Comparison of ENCODE assay signal across 1 cellular context in the genomic region with DNA sequence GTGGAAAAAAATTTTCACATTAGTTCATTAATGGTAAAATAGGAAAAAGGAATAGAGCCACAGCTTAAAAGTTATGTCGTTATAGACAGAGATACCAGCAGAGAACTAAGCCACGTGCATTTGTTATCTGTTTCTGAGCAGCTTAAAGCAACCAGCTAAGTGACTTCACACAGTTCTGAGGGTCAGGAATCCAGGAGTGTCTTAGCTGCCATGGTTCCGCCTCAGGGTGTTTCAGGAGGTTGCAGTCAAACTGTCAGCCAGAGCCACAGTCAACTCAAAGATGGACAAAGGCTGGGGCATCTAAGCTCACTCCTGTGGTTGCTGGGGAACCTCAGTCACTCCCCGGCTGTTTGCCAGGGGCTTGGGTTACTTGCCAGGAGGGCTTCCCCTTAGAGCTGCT.
TF ChIP-seq lines count a peak whose summit lies in the region.

No MANE protein-coding gene starts in this region.

TF ChIP-seq in K562, 482 proteins besides CTCF, POLR2A, EP300 and RAD21 (continued from another document):
- TF ChIP-seq BHLHE40 (IDR thresholded peaks at IDR 0.05; ENCODE audit: low read length): peak; percentile 59; the same call in 1 of the 2 replicates
- TF ChIP-seq L3MBTL2 (IDR thresholded peaks at IDR 0.05): peak; percentile 77
- no peak for TF ChIP-seq PHF8 (IDR thresholded peaks at IDR 0.05; ENCODE audit: borderline replicate concordance, low read length)
- TF ChIP-seq, protein P1, sequence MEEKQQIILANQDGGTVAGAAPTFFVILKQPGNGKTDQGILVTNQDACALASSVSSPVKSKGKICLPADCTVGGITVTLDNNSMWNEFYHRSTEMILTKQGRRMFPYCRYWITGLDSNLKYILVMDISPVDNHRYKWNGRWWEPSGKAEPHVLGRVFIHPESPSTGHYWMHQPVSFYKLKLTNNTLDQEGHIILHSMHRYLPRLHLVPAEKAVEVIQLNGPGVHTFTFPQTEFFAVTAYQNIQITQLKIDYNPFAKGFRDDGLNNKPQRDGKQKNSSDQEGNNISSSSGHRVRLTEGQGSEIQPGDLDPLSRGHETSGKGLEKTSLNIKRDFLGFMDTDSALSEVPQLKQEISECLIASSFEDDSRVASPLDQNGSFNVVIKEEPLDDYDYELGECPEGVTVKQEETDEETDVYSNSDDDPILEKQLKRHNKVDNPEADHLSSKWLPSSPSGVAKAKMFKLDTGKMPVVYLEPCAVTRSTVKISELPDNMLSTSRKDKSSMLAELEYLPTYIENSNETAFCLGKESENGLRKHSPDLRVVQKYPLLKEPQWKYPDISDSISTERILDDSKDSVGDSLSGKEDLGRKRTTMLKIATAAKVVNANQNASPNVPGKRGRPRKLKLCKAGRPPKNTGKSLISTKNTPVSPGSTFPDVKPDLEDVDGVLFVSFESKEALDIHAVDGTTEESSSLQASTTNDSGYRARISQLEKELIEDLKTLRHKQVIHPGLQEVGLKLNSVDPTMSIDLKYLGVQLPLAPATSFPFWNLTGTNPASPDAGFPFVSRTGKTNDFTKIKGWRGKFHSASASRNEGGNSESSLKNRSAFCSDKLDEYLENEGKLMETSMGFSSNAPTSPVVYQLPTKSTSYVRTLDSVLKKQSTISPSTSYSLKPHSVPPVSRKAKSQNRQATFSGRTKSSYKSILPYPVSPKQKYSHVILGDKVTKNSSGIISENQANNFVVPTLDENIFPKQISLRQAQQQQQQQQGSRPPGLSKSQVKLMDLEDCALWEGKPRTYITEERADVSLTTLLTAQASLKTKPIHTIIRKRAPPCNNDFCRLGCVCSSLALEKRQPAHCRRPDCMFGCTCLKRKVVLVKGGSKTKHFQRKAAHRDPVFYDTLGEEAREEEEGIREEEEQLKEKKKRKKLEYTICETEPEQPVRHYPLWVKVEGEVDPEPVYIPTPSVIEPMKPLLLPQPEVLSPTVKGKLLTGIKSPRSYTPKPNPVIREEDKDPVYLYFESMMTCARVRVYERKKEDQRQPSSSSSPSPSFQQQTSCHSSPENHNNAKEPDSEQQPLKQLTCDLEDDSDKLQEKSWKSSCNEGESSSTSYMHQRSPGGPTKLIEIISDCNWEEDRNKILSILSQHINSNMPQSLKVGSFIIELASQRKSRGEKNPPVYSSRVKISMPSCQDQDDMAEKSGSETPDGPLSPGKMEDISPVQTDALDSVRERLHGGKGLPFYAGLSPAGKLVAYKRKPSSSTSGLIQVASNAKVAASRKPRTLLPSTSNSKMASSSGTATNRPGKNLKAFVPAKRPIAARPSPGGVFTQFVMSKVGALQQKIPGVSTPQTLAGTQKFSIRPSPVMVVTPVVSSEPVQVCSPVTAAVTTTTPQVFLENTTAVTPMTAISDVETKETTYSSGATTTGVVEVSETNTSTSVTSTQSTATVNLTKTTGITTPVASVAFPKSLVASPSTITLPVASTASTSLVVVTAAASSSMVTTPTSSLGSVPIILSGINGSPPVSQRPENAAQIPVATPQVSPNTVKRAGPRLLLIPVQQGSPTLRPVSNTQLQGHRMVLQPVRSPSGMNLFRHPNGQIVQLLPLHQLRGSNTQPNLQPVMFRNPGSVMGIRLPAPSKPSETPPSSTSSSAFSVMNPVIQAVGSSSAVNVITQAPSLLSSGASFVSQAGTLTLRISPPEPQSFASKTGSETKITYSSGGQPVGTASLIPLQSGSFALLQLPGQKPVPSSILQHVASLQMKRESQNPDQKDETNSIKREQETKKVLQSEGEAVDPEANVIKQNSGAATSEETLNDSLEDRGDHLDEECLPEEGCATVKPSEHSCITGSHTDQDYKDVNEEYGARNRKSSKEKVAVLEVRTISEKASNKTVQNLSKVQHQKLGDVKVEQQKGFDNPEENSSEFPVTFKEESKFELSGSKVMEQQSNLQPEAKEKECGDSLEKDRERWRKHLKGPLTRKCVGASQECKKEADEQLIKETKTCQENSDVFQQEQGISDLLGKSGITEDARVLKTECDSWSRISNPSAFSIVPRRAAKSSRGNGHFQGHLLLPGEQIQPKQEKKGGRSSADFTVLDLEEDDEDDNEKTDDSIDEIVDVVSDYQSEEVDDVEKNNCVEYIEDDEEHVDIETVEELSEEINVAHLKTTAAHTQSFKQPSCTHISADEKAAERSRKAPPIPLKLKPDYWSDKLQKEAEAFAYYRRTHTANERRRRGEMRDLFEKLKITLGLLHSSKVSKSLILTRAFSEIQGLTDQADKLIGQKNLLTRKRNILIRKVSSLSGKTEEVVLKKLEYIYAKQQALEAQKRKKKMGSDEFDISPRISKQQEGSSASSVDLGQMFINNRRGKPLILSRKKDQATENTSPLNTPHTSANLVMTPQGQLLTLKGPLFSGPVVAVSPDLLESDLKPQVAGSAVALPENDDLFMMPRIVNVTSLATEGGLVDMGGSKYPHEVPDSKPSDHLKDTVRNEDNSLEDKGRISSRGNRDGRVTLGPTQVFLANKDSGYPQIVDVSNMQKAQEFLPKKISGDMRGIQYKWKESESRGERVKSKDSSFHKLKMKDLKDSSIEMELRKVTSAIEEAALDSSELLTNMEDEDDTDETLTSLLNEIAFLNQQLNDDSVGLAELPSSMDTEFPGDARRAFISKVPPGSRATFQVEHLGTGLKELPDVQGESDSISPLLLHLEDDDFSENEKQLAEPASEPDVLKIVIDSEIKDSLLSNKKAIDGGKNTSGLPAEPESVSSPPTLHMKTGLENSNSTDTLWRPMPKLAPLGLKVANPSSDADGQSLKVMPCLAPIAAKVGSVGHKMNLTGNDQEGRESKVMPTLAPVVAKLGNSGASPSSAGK (IDR thresholded peaks at IDR 0.05): peak; percentile 55
- TF ChIP-seq, protein P2, sequence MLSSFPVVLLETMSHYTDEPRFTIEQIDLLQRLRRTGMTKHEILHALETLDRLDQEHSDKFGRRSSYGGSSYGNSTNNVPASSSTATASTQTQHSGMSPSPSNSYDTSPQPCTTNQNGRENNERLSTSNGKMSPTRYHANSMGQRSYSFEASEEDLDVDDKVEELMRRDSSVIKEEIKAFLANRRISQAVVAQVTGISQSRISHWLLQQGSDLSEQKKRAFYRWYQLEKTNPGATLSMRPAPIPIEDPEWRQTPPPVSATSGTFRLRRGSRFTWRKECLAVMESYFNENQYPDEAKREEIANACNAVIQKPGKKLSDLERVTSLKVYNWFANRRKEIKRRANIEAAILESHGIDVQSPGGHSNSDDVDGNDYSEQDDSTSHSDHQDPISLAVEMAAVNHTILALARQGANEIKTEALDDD (IDR thresholded peaks at IDR 0.05): peak; percentile 3; the same call in 1 of the 2 replicates
- TF ChIP-seq, protein P3, sequence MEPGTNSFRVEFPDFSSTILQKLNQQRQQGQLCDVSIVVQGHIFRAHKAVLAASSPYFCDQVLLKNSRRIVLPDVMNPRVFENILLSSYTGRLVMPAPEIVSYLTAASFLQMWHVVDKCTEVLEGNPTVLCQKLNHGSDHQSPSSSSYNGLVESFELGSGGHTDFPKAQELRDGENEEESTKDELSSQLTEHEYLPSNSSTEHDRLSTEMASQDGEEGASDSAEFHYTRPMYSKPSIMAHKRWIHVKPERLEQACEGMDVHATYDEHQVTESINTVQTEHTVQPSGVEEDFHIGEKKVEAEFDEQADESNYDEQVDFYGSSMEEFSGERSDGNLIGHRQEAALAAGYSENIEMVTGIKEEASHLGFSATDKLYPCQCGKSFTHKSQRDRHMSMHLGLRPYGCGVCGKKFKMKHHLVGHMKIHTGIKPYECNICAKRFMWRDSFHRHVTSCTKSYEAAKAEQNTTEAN (CRISPR knock-in tag; IDR thresholded peaks at IDR 0.05): no peak
- peak; percentile 37; the same call in 1 of the 2 replicates for TF ChIP-seq TCF3 (CRISPR knock-in tag; IDR thresholded peaks at IDR 0.05)
- no peak for TF ChIP-seq MAZ (CRISPR knock-in tag; conservative IDR thresholded peaks at IDR 0.05 in 1 of 2, IDR thresholded peaks at IDR 0.05 in 1 of 2)
- TF ChIP-seq BACH1 (tag; IDR thresholded peaks at IDR 0.05): no peak
- TF ChIP-seq, protein P4, sequence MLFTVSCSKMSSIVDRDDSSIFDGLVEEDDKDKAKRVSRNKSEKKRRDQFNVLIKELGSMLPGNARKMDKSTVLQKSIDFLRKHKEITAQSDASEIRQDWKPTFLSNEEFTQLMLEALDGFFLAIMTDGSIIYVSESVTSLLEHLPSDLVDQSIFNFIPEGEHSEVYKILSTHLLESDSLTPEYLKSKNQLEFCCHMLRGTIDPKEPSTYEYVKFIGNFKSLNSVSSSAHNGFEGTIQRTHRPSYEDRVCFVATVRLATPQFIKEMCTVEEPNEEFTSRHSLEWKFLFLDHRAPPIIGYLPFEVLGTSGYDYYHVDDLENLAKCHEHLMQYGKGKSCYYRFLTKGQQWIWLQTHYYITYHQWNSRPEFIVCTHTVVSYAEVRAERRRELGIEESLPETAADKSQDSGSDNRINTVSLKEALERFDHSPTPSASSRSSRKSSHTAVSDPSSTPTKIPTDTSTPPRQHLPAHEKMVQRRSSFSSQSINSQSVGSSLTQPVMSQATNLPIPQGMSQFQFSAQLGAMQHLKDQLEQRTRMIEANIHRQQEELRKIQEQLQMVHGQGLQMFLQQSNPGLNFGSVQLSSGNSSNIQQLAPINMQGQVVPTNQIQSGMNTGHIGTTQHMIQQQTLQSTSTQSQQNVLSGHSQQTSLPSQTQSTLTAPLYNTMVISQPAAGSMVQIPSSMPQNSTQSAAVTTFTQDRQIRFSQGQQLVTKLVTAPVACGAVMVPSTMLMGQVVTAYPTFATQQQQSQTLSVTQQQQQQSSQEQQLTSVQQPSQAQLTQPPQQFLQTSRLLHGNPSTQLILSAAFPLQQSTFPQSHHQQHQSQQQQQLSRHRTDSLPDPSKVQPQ (CRISPR knock-in tag; IDR thresholded peaks at IDR 0.05; ENCODE audit: borderline replicate concordance): no peak
- no peak for TF ChIP-seq EHMT2 (IDR thresholded peaks at IDR 0.05)
- TF ChIP-seq STAT5A (IDR thresholded peaks at IDR 0.05; ENCODE audit: borderline replicate concordance, low read length): no peak
- TF ChIP-seq MECOM (CRISPR knock-in tag; IDR thresholded peaks at IDR 0.05): 0 out of 2 replicates have a peak, but pooled peaks have one; percentile 19
- TF ChIP-seq, protein P5, sequence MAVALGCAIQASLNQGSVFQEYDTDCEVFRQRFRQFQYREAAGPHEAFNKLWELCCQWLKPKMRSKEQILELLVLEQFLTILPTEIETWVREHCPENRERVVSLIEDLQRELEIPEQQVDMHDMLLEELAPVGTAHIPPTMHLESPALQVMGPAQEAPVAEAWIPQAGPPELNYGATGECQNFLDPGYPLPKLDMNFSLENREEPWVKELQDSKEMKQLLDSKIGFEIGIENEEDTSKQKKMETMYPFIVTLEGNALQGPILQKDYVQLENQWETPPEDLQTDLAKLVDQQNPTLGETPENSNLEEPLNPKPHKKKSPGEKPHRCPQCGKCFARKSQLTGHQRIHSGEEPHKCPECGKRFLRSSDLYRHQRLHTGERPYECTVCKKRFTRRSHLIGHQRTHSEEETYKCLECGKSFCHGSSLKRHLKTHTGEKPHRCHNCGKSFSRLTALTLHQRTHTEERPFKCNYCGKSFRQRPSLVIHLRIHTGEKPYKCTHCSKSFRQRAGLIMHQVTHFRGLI (CRISPR knock-in tag; IDR thresholded peaks at IDR 0.05): no peak
